Comparison of ENCODE assay signal across 18 cellular contexts in genomic region chr5:136730426-136730825, GRCh38.
DNase-seq lines count a peak whose midpoint lies in the region; ATAC-seq and TF ChIP-seq lines count a peak whose summit lies in the region.
"Had no signal": no experiment of that assay in that cellular context is flagged by ENCODE, and none has a peak within 500 bp of the region (broad histone marks: within the 10 kb centered on the region; RNA-seq: fewer than 3 reads in every experiment).

No MANE protein-coding gene starts in this region.

- no peaks in the 10 kb centered on the region for H3K4me1 ChIP-seq in CD8-positive, alpha-beta T cell (ENCODE audit: insufficient read depth, low read length)
- H3K4me1 ChIP-seq: Caco-2, left ventricle myocardium inferior had no signal

- H3K27ac Mint-ChIP-seq in CD8-positive, alpha-beta T cell, result no peak overlapping the region
- no peak overlapping the region for H3K27ac Mint-ChIP-seq in activated CD4-positive, alpha-beta memory T cell treated with anti-CD3 and anti-CD28 coated beads for 36 hours
- H3K27ac Mint-ChIP-seq: activated naive CD8-positive, alpha-beta T cell treated with anti-CD3 and anti-CD28 coated beads, Interleukin-2, amount 10 ng/mL, durations not matched to agents 7 days and 5 days; endodermal cell had no signal

- no peak for ATAC-seq in CD8-positive, alpha-beta T cell
- ATAC-seq: Right ventricle myocardium inferior had no signal

- H3K9me3 Mint-ChIP-seq in CD8-positive, alpha-beta T cell, result no peaks in the 10 kb centered on the region
- H3K9me3 Mint-ChIP-seq in activated CD4-positive, alpha-beta memory T cell treated with anti-CD3 and anti-CD28 coated beads for 36 hours, result no peaks in the 10 kb centered on the region
- H3K9me3 Mint-ChIP-seq: IgD-negative memory B cell had no signal

- no peaks in the 10 kb centered on the region for H3K4me1 Mint-ChIP-seq in CD8-positive, alpha-beta T cell (ENCODE audit: low read depth)
- H3K4me1 Mint-ChIP-seq in activated CD4-positive, alpha-beta memory T cell treated with anti-CD3 and anti-CD28 coated beads for 36 hours (ENCODE audit: low read depth), result no peaks in the 10 kb centered on the region
- H3K4me1 Mint-ChIP-seq: activated naive CD8-positive, alpha-beta T cell treated with anti-CD3 and anti-CD28 coated beads, Interleukin-2, amount 10 ng/mL, durations not matched to agents 7 days and 5 days; IgD-negative memory B cell had no signal

- peak overlapping the region; percentile 75 for H3K27ac ChIP-seq in caudate nucleus (ENCODE audit: low read depth, low read length)
- no peak overlapping the region for H3K27ac ChIP-seq in CD8-positive, alpha-beta T cell (ENCODE audit: low read depth, low read length)
- H3K27ac ChIP-seq: left ventricle myocardium inferior had no signal

- no peaks in the 10 kb centered on the region for H3K36me3 Mint-ChIP-seq in CD8-positive, alpha-beta T cell
- H3K36me3 Mint-ChIP-seq in activated CD4-positive, alpha-beta memory T cell treated with anti-CD3 and anti-CD28 coated beads for 36 hours, result no peaks in the 10 kb centered on the region
- H3K36me3 Mint-ChIP-seq: activated naive CD8-positive, alpha-beta T cell treated with anti-CD3 and anti-CD28 coated beads, Interleukin-2, amount 10 ng/mL, durations not matched to agents 7 days and 5 days had no signal

- POLR2A ChIA-PET in CD8-positive, alpha-beta T cell (lab: Charles Lee), result no interaction called here
- POLR2A ChIA-PET in activated CD4-positive, alpha-beta memory T cell treated with anti-CD3 and anti-CD28 coated beads for 36 hours (lab: Charles Lee), result no interaction called here

- intact Hi-C loops in CD8-positive, alpha-beta T cell (cut with DNase I, micrococcal nuclease), result no loop called here
- intact Hi-C loops in activated CD4-positive, alpha-beta memory T cell treated with anti-CD3 and anti-CD28 coated beads for 36 hours (cut with micrococcal nuclease), result no loop called here

- H3K27me3 Mint-ChIP-seq in CD8-positive, alpha-beta T cell (ENCODE audit: low read depth), result no peaks in the 10 kb centered on the region
- H3K27me3 Mint-ChIP-seq in activated CD4-positive, alpha-beta memory T cell treated with anti-CD3 and anti-CD28 coated beads for 36 hours, result no peaks in the 10 kb centered on the region
- H3K27me3 Mint-ChIP-seq: activated naive CD8-positive, alpha-beta T cell treated with anti-CD3 and anti-CD28 coated beads, Interleukin-2, amount 10 ng/mL, durations not matched to agents 7 days and 5 days had no signal

- no peaks in the 10 kb centered on the region for H3K27me3 ChIP-seq in CD8-positive, alpha-beta T cell (ENCODE audit: insufficient read depth, low read length)

- DNase-seq in NCI-H1417 (lab: John Stamatoyannopoulos, UW) (peak; percentile 34 to 70 (median 65)), NCI-H1417 treated with DMSO at 0.1 percent for 48 hours (lab: John Stamatoyannopoulos, UW) (no peak), NCI-H345 (lab: John Stamatoyannopoulos, UW) (peak; percentile 52), caudate nucleus (lab: John Stamatoyannopoulos, UW) (peak in 4 of 61 donors; percentile 6 to 23 (median 10)), renal cortical epithelial cell (ENCODE audit: low read depth) (peak; percentile 65), NCI-H82 treated with DMSO at 0.1 percent for 48 hours (lab: John Stamatoyannopoulos, UW; ENCODE audit: unreplicated experiment) (no peak)
- no peak for DNase-seq in CD8-positive, alpha-beta T cell
- no peak for DNase-seq in activated CD4-positive, alpha-beta memory T cell treated with anti-CD3 and anti-CD28 coated beads for 36 hours
- DNase-seq: activated naive CD8-positive, alpha-beta T cell treated with anti-CD3 and anti-CD28 coated beads, Interleukin-2, amount 10 ng/mL, durations not matched to agents 7 days and 5 days; Caco-2; endodermal cell; left ventricle myocardium inferior; MM.1S; NCI-H1694; NCI-H446 treated with DMSO at 0.1 percent for 48 hours; retina had no signal

- no peak overlapping the region for H3K4me3 ChIP-seq in CD8-positive, alpha-beta T cell (ENCODE audit: low read depth, low read length)
- H3K4me3 ChIP-seq: left ventricle myocardium inferior had no signal

- no peak for TF ChIP-seq CTCF in CD8-positive, alpha-beta T cell (IDR thresholded peaks at IDR 0.05)

- no peak overlapping the region for H3K4me3 Mint-ChIP-seq in CD8-positive, alpha-beta T cell
- H3K4me3 Mint-ChIP-seq in activated CD4-positive, alpha-beta memory T cell treated with anti-CD3 and anti-CD28 coated beads for 36 hours, result no peak overlapping the region
- H3K4me3 Mint-ChIP-seq: activated naive CD8-positive, alpha-beta T cell treated with anti-CD3 and anti-CD28 coated beads, Interleukin-2, amount 10 ng/mL, durations not matched to agents 7 days and 5 days; endodermal cell; IgD-negative memory B cell had no signal

- H3K36me3 ChIP-seq in CD8-positive, alpha-beta T cell (ENCODE audit: insufficient read depth, low read length), result no peaks in the 10 kb centered on the region
- H3K36me3 ChIP-seq: left ventricle myocardium inferior had no signal

- CTCF ChIA-PET in CD8-positive, alpha-beta T cell (lab: Charles Lee), result no interaction called here
- CTCF ChIA-PET in activated CD4-positive, alpha-beta memory T cell treated with anti-CD3 and anti-CD28 coated beads for 36 hours (lab: Charles Lee), result no interaction called here

- H3K9me3 ChIP-seq in CD8-positive, alpha-beta T cell (ENCODE audit: low read length), result no peaks in the 10 kb centered on the region
- H3K9me3 ChIP-seq: Caco-2, left ventricle myocardium inferior had no signal

Comparison
In these comparisons a context has a peak if more than half of its experiments do, and no peak if none do; other contexts are left out.
1. DNase-seq: peak in NCI-H1417 (3 of 3), NCI-H345 (single experiment) and renal cortical epithelial cell (single experiment); none in NCI-H1417 treated with DMSO at 0.1 percent for 48 hours (single experiment), NCI-H82 treated with DMSO at 0.1 percent for 48 hours (single experiment), CD8-positive, alpha-beta T cell (0 of 7) and activated CD4-positive, alpha-beta memory T cell treated with anti-CD3 and anti-CD28 coated beads for 36 hours (single experiment).